Comparison of ENCODE assay signal across 8 cellular contexts in genomic region chr13:48126944-48127814, GRCh38. TPM values are rescaled to one million over a fixed set of nuclear protein-coding genes. Genes with fewer than 3 reads are reported as not detected.
DNase-seq lines count a peak whose midpoint lies in the region; ATAC-seq, FAIRE-seq and TF ChIP-seq lines count a peak whose summit lies in the region.

No MANE protein-coding gene starts in this region.

- H3K36me3 ChIP-seq in OCI-LY7 (ENCODE audit: insufficient read depth, low read length) (no peaks in the 10 kb centered on the region), neuronal stem cell (replicated peaks in 1 of 2; ENCODE audit: control insufficient read depth in 2 of 2, insufficient read depth in 2 of 2, low read length in 2 of 2) (no peaks in the 10 kb centered on the region)

- no peak overlapping the region for H2BK5ac ChIP-seq in neuronal stem cell (ENCODE audit: low read length)

- no peak overlapping the region for H3K9ac ChIP-seq in neuronal stem cell (ENCODE audit: low read depth, low read length, poor library complexity)

- no peak overlapping the region for H4K91ac ChIP-seq in neuronal stem cell (ENCODE audit: low read depth, low read length, poor library complexity)

- FAIRE-seq in HTR-8/SVneo (lab: Jason Lieb, UNC), result no peak

- H2AFZ ChIP-seq in OCI-LY7 (ENCODE audit: low read length), result peak overlapping the region; percentile 74; the same call in 1 of the 2 replicates
- peak overlapping the region; percentile 88 for H2AFZ ChIP-seq in neuronal stem cell (ENCODE audit: low read length)

- H3K4me1 ChIP-seq in OCI-LY7 (ENCODE audit: insufficient read depth, low read length, poor library complexity, severe bottlenecking) (peaks cover 4% of the 10 kb centered on the region), foreskin keratinocyte (peaks cover 21% of the 10 kb centered on the region), neuronal stem cell (ENCODE audit: control insufficient read depth in 2 of 2, insufficient read depth in 1 of 2, low read depth in 1 of 2, low read length in 2 of 2) (no peaks in the 10 kb centered on the region)

- no peak overlapping the region for H2BK120ac ChIP-seq in neuronal stem cell (ENCODE audit: low read depth, low read length)

- WGBS in neuronal stem cell (ENCODE audit: extremely low coverage in 2 of 2, insufficient read length in 2 of 2, insufficient replicate concordance in 1 of 2), 2 donors, result no CpG with 5 or more reads among the region's 5 CpGs

- H3K23ac ChIP-seq in neuronal stem cell (ENCODE audit: low read depth, low read length, poor library complexity), result no peak overlapping the region

- H3K4ac ChIP-seq in neuronal stem cell (ENCODE audit: low read length), result no peak overlapping the region

- H3K9me2 ChIP-seq in OCI-LY7 (ENCODE audit: insufficient read depth, low read length), result no peaks in the 10 kb centered on the region

- no peak overlapping the region for H3K18ac ChIP-seq in neuronal stem cell (ENCODE audit: low read length)

- no peak overlapping the region for H3K14ac ChIP-seq in neuronal stem cell (ENCODE audit: low read length)

- no peak overlapping the region for H2AK5ac ChIP-seq in neuronal stem cell (ENCODE audit: low read depth, low read length)

- no peaks in the 10 kb centered on the region for H4K20me1 ChIP-seq in OCI-LY7 (ENCODE audit: insufficient read depth, low read length)

- in situ Hi-C loops in GM13976 (cut with MboI; ENCODE audit: low sequenced_read_pairs, unreplicated experiment), result loop anchor here (10.0 to 25.0 kb wide), 2 partner anchors 460 to 638 kb away; no protein-coding TSS in a partner anchor

- H3K79me2 ChIP-seq in OCI-LY7 (ENCODE audit: insufficient read depth, low read depth, low read length), result no peaks in the 10 kb centered on the region

- CTCF ChIA-PET in OCI-LY7 (lab: Charles Lee; ENCODE audit: unreplicated experiment), result interaction anchor here (1.1 kb wide), 2 partner anchors 207 to 453 kb away, joined by 3 to 4 read pairs; no protein-coding TSS in a partner anchor

- H2BK12ac ChIP-seq in neuronal stem cell (ENCODE audit: low read length), result no peak overlapping the region

- H3K4me3 ChIP-seq in OCI-LY7 (ENCODE audit: low read depth, low read length, poor library complexity, severe bottlenecking), result no peak overlapping the region
- no peak overlapping the region for H3K4me3 ChIP-seq in neuronal stem cell (ENCODE audit: low read length in 2 of 2)

- intact Hi-C loops in OCI-LY7 (cut with micrococcal nuclease; ENCODE audit: unreplicated experiment), result loop anchor here (1.0 to 10.0 kb wide), 4 partner anchors 106 to 642 kb away; partner anchors contain the start of genes ITM2B and RB1

- ATAC-seq in foreskin keratinocyte (peak; percentile 76), HG02970 (IDR thresholded peaks at IDR 0.05; ENCODE audit: low FRiP score, unreplicated experiment) (no peak)

- DNase-seq in AG08396 (ENCODE audit: low spot score) (peak; percentile 53), GM13976 (ENCODE audit: low spot score) (peak; percentile 59), HTR-8/SVneo (ENCODE audit: insufficient read length, low spot score) (peak; percentile 36), OCI-LY7 (ENCODE audit: low spot score) (peak; percentile 72), foreskin keratinocyte (peak; percentile 54 to 74), neuronal stem cell (ENCODE audit: low spot score) (peak; percentile 54)
- DNase-seq in activated gamma-delta T cell treated with anti-CD3 and anti-CD28 coated beads, Interleukin-2, amount 50 U/mL, for 16 hours (ENCODE audit: low read depth), result peak; percentile 13

- H3K4me2 ChIP-seq in OCI-LY7 (ENCODE audit: low read length) (no peak overlapping the region), neuronal stem cell (ENCODE audit: insufficient read depth, low read length, poor library complexity, severe bottlenecking) (no peak overlapping the region)

- H4K8ac ChIP-seq in neuronal stem cell (ENCODE audit: low read depth, low read length), result no peak overlapping the region

- H2BK15ac ChIP-seq in neuronal stem cell (ENCODE audit: low read length), result no peak overlapping the region

- TF ChIP-seq CTCF in GM13976 (IDR thresholded peaks at IDR 0.05; ENCODE audit: borderline replicate concordance, control extremely low read depth, extremely low read depth, insufficient read depth, missing control alignments), result peak; percentile 44
- TF ChIP-seq CTCF in OCI-LY7 (conservative IDR thresholded peaks at IDR 0.05; ENCODE audit: low read length), result peak; percentile 96
- peak; percentile 95 for TF ChIP-seq CTCF in foreskin keratinocyte (conservative IDR thresholded peaks at IDR 0.05)

- POLR2A ChIA-PET in OCI-LY7 (lab: Charles Lee), result interaction anchor here (1.2 to 1.4 kb wide), 2 partner anchors 18 to 61 kb away, joined by 3 read pairs; no protein-coding TSS in a partner anchor

- no peaks in the 10 kb centered on the region for H3K9me3 ChIP-seq in OCI-LY7 (ENCODE audit: low read length)
- H3K9me3 ChIP-seq in neuronal stem cell (replicated peaks in 1 of 2; ENCODE audit: control insufficient read depth in 2 of 2, insufficient read depth in 1 of 2, low read depth in 1 of 2, low read length in 2 of 2), result no peaks in the 10 kb centered on the region

- no peaks in the 10 kb centered on the region for H3K27me3 ChIP-seq in foreskin keratinocyte
- no peaks in the 10 kb centered on the region for H3K27me3 ChIP-seq in neuronal stem cell (ENCODE audit: control insufficient read depth in 3 of 3, insufficient read depth in 3 of 3, low read depth in 1 of 3, low read length in 3 of 3)

- H3K27ac ChIP-seq in OCI-LY7 (ENCODE audit: low read depth, low read length, poor library complexity, severe bottlenecking), result no peak overlapping the region
- peak overlapping the region; percentile 43 for H3K27ac ChIP-seq in foreskin keratinocyte
- no peak overlapping the region for H3K27ac ChIP-seq in neuronal stem cell (replicated peaks; ENCODE audit: low read length)

- no peaks in the 10 kb centered on the region for H3K79me1 ChIP-seq in neuronal stem cell (ENCODE audit: low read depth, low read length)

- no TSS peak for BruUV-seq in OCI-LY7 (replicated peaks; lab: Mats Ljungman, UMichigan)

RNA-seq across cellular contexts. Expression of gene MED4, which starts 32.3 kb away (rescaled TPM):
- total RNA-seq in OCI-LY7 (2014; rRNA removed; shearing (Covaris generic)), result 25.2 and 31.1 TPM in 2 replicates
- total RNA-seq in OCI-LY7 (2022), result 53.1 and 57.0 TPM in 2 replicates
- total RNA-seq in foreskin keratinocyte, result 35.3 and 37.4 TPM in 2 replicates
- 39.1 and 41.7 TPM in 2 replicates for polyA plus RNA-seq in foreskin keratinocyte
- 62.6 TPM for polyA plus RNA-seq in neuronal stem cell (2013, experiment 1 of 2)
- polyA plus RNA-seq in neuronal stem cell (2013, experiment 2 of 2), result 60.4 TPM

Comparison
In these comparisons a context has a peak if more than half of its experiments do, and no peak if none do; other contexts are left out.
1. DNase-seq: peak in every context shown above with its lines; median percentile 72 in OCI-LY7; 64 in foreskin keratinocyte; 59 in GM13976; 54 in neuronal stem cell; 53 in AG08396; 36 in HTR-8/SVneo; 13 in activated gamma-delta T cell treated with anti-CD3 and anti-CD28 coated beads, Interleukin-2, amount 50 U/mL, for 16 hours.
2. CTCF ChIP-seq: peak in every context shown above with its lines; median percentile 96 in OCI-LY7; 95 in foreskin keratinocyte; 44 in GM13976.